Comparison of ENCODE assay signal across 8 cellular contexts in the genomic region with DNA sequence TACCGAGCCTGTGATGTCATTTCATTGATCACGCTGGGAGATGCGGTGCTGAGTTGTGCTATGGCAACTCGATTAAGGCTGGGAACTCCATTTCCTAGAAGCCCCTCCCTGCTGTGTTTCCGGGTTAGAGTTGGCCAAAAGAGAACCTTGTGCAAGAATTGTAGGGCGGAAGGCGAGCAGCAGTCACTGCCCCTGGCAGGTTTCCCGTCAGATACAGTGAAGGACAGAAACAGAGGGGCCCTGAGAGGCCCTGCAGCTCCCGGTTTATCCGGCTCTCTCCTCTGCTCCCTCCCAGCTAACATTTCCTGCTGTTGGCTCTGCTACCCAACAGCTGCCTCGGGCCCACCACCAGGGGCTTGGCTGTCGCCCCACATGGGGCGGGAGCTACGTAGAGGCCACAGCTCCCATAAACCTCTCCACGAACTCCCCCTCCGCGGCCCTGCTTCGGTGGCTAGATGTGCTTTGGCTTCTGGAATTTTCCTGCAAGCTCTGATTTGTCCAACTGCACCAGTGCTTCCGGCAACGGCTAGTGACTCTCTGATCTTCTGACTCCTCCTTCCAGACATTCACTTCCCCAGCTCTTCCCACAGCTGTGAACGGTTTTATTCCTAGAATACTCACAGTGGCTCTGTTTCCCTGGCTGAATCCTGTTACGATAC.
DNase-seq lines count a peak whose midpoint lies in the region; ATAC-seq, FAIRE-seq and TF ChIP-seq lines count a peak whose summit lies in the region.

No MANE protein-coding gene starts in this region.

- DNase-seq in ACHN (peak; percentile 58), H54 (ENCODE audit: insufficient read length, low spot score) (peak; percentile 13), SK-N-DZ (ENCODE audit: low spot score) (peak; percentile 53), glutamatergic neuron (peak; percentile 21), osteocyte (ENCODE audit: extremely low spot score, unreplicated experiment) (peak; percentile 87), tibial nerve (ENCODE audit: low spot score in 2 of 2) (peak; percentile 41 to 77)
- peak; percentile 50 for DNase-seq in activated naive CD8-positive, alpha-beta T cell treated with anti-CD3 and anti-CD28 coated beads for 36 hours

- H3K27me3 Mint-ChIP-seq in activated naive CD8-positive, alpha-beta T cell treated with anti-CD3 and anti-CD28 coated beads for 36 hours, result no peaks in the 10 kb centered on the region
- H3K27me3 Mint-ChIP-seq in glutamatergic neuron (ENCODE audit: unreplicated experiment) (peaks cover 8% of the 10 kb centered on the region), osteocyte (ENCODE audit: unreplicated experiment) (no peaks in the 10 kb centered on the region)

- in situ Hi-C loops in ACHN (cut with HindIII; ENCODE audit: low pct_ligation_motif_present, low pct_unique_long_range_greater_than_20kb, low sequenced_read_pairs), result no loop called here

- 3 to 13% methylated on average over 15 to 22 of the region's 22 CpGs for WGBS in tibial nerve, 2 donors

- H3K36me3 ChIP-seq in tibial nerve, result no peaks in the 10 kb centered on the region

- H3K36me3 Mint-ChIP-seq in activated naive CD8-positive, alpha-beta T cell treated with anti-CD3 and anti-CD28 coated beads for 36 hours, result no peaks in the 10 kb centered on the region
- H3K36me3 Mint-ChIP-seq in glutamatergic neuron (ENCODE audit: unreplicated experiment) (no peaks in the 10 kb centered on the region), osteocyte (ENCODE audit: unreplicated experiment) (no peaks in the 10 kb centered on the region)

- H3K27ac Mint-ChIP-seq in activated naive CD8-positive, alpha-beta T cell treated with anti-CD3 and anti-CD28 coated beads for 36 hours, result peak overlapping the region; percentile 83
- H3K27ac Mint-ChIP-seq in glutamatergic neuron (ENCODE audit: unreplicated experiment), result no peak overlapping the region
- H3K27ac Mint-ChIP-seq in osteocyte (ENCODE audit: unreplicated experiment), result peak overlapping the region; percentile 90

- TF ChIP-seq EP300 in tibial nerve (IDR thresholded peaks at IDR 0.05), result peak; percentile 30 to 81

- H3K4me1 Mint-ChIP-seq in activated naive CD8-positive, alpha-beta T cell treated with anti-CD3 and anti-CD28 coated beads for 36 hours, result peaks cover 16% of the 10 kb centered on the region
- H3K4me1 Mint-ChIP-seq in glutamatergic neuron (ENCODE audit: low read depth, unreplicated experiment) (peaks cover 12% of the 10 kb centered on the region), osteocyte (ENCODE audit: unreplicated experiment) (peaks cover 19% of the 10 kb centered on the region)

- H3K27ac ChIP-seq in tibial nerve, result peak overlapping the region; percentile 35 to 91 (median 82)

- no peaks in the 10 kb centered on the region for H3K9me3 Mint-ChIP-seq in activated naive CD8-positive, alpha-beta T cell treated with anti-CD3 and anti-CD28 coated beads for 36 hours
- H3K9me3 Mint-ChIP-seq in glutamatergic neuron (ENCODE audit: unreplicated experiment) (peaks cover 3% of the 10 kb centered on the region), osteocyte (ENCODE audit: unreplicated experiment) (no peaks in the 10 kb centered on the region)

- no peak for ATAC-seq in GM18519 (IDR thresholded peaks at IDR 0.05; ENCODE audit: low FRiP score, unreplicated experiment)

- TF ChIP-seq POLR2A in H54 (IDR thresholded peaks at IDR 0.05; ENCODE audit: low read depth, low read length), result no peak
- no peak for TF ChIP-seq POLR2A in tibial nerve (IDR thresholded peaks at IDR 0.05)

- no peaks in the 10 kb centered on the region for H3K9me3 ChIP-seq in tibial nerve

- H3K4me1 ChIP-seq in tibial nerve, result peaks cover 0 to 14% (median 3%) of the 10 kb centered on the region in 4 donors

- FAIRE-seq in H54 (lab: Jason Lieb, UNC), result no peak

- peak overlapping the region in 3 of 4 donors; percentile 3 to 47 (median 41) for H3K4me3 ChIP-seq in tibial nerve

- peaks cover 0 to 2% of the 10 kb centered on the region in 2 donors for H3K27me3 ChIP-seq in tibial nerve

- H3K4me3 Mint-ChIP-seq in activated naive CD8-positive, alpha-beta T cell treated with anti-CD3 and anti-CD28 coated beads for 36 hours, result peak overlapping the region; percentile 54
- no peak overlapping the region for H3K4me3 Mint-ChIP-seq in glutamatergic neuron (ENCODE audit: unreplicated experiment)
- H3K4me3 Mint-ChIP-seq in osteocyte (ENCODE audit: unreplicated experiment), result peak overlapping the region; percentile 63

- TF ChIP-seq CTCF in glutamatergic neuron (IDR thresholded peaks at IDR 0.05; ENCODE audit: partially characterized antibody, unreplicated experiment) (no peak), osteocyte (IDR thresholded peaks at IDR 0.05) (no peak), tibial nerve (IDR thresholded peaks at IDR 0.05) (peak in 1 of 5 experiments; percentile 25)

Comparison
In these comparisons a context has a peak if more than half of its experiments do, and no peak if none do; other contexts are left out.
1. DNase-seq: peak in every context shown above with its lines; median percentile 87 in osteocyte; 59 in tibial nerve; 58 in ACHN; 53 in SK-N-DZ; 50 in activated naive CD8-positive, alpha-beta T cell treated with anti-CD3 and anti-CD28 coated beads for 36 hours; 21 in glutamatergic neuron; 13 in H54.